9 cellular contexts compared by ENCODE assay signal in the genomic region with DNA sequence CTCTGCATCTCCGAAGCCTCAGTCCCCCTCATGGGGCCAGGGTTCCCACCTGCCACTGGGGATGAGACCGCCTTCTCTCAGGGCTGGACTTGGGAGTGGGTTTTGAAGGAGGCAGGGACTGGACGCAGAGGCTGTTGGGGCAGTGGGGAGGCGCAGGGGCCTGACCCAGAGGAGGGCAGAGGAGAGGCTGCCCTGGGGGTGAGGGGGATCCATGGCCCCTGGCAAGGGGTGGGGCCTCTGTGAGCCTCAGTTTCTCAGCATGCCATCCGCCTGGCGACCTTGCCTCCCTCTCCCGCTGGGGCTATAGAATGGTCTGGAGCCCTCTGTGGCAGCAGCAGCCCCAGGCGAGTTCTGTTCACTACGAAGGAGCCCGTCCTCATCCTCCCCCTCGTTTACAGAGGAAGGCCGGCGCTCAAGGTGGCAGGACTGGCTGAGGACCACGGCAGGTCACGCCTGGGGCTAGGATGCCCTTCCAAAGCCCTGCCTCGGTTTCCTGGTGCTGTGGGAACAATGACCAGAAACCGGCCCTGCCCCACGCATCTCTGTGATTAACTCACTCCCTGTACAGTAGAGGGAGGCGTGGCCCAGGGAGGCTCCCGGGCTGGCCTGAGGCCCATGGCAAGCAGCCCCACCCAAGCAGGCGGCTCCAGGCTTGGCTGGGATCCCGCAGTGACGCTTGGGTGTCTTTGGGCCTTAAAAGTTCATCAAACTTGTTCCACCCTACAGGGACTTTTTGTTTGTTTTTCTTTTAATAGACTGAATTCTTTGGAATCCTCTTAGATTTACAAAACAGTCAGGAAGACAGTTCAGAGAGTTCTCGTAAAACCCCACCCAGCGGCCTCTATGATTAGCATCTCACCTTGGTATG. TPM values are rescaled to one million over a fixed set of nuclear protein-coding genes. Genes with fewer than 3 reads are reported as not detected.
A peak's percentile ranks its signal among the peaks of the same experiment; 100 is the strongest.
DNase-seq lines count a peak whose midpoint lies in the region; ATAC-seq and TF ChIP-seq lines count a peak whose summit lies in the region.
"Had no signal": no experiment of that assay in that cellular context is flagged by ENCODE, and none has a peak within 500 bp of the region (broad histone marks: within the 10 kb centered on the region; RNA-seq: fewer than 3 reads in every experiment).

No MANE protein-coding gene starts in this region.

- H3K9me3 Mint-ChIP-seq in type B pancreatic cell: no peaks in the 10 kb centered on the region

- no peaks in the 10 kb centered on the region for H3K36me3 Mint-ChIP-seq in type B pancreatic cell

- ATAC-seq in GM21737 (IDR thresholded peaks at IDR 0.05; ENCODE audit: unreplicated experiment): no peak

- peaks cover 27% of the 10 kb centered on the region for H3K4me1 Mint-ChIP-seq in type B pancreatic cell (ENCODE audit: unreplicated experiment)

- H3K27me3 Mint-ChIP-seq in type B pancreatic cell: no peaks in the 10 kb centered on the region

- peak overlapping the region; percentile 91 for H3K27ac Mint-ChIP-seq in type B pancreatic cell

- peak overlapping the region; percentile 26 for H3K4me3 Mint-ChIP-seq in type B pancreatic cell

- peak; percentile 37 for DNase-seq in DMS153 (lab: John Stamatoyannopoulos, UW)
- no peak for DNase-seq in DMS153 treated with DMSO at 0.1 percent for 48 hours (lab: John Stamatoyannopoulos, UW; ENCODE audit: unreplicated experiment)
- DNase-seq in astrocyte of the hippocampus (ENCODE audit: low read depth, low spot score): peak; percentile 64
- DNase-seq in kidney glomerular epithelial cell (lab: John Stamatoyannopoulos, UW): peak; percentile 31
- DNase-seq in type B pancreatic cell (ENCODE audit: extremely low spot score, unreplicated experiment): no peak
- no peak for DNase-seq in NCI-H1092 (lab: John Stamatoyannopoulos, UW)
- no peak for DNase-seq in KG1 (lab: John Stamatoyannopoulos, UW)
- DNase-seq: 8988T had no signal

- TF ChIP-seq CTCF in type B pancreatic cell (conservative IDR thresholded peaks at IDR 0.05): no peak

RNA-seq across cellular contexts. Expression of a gene that starts 16.0 kb away (rescaled TPM):
- 5.4 and 6.9 TPM in 2 replicates for total RNA-seq in type B pancreatic cell (ENCODE audit: low replicate concordance)

RNA-seq across cellular contexts. Expression of a gene that starts 24.5 kb away (rescaled TPM):
- 2.6 and 3.4 TPM in 2 replicates for total RNA-seq in type B pancreatic cell (ENCODE audit: low replicate concordance)

Comparison
In these comparisons a context has a peak if more than half of its experiments do, and no peak if none do; other contexts are left out.
1. DNase-seq: peak in DMS153 (single experiment), astrocyte of the hippocampus (single experiment) and kidney glomerular epithelial cell (single experiment); none in DMS153 treated with DMSO at 0.1 percent for 48 hours (single experiment), type B pancreatic cell (single experiment), NCI-H1092 (single experiment) and KG1 (single experiment).